ENCODE assay signal across 17 cellular contexts in genomic region chr18:66497351-66497750, GRCh38.
"Had no signal": no experiment of that assay in that cellular context is flagged by ENCODE, and none has a peak within 500 bp of the region (broad histone marks: within the 10 kb centered on the region; RNA-seq: fewer than 3 reads in every experiment).

No MANE protein-coding gene starts in this region.

- DNase-seq: KBM-7, NCI-H1092, NCI-H1105 treated with DMSO at 0.1 percent for 48 hours, NCI-H1417 treated with DMSO at 0.1 percent for 48 hours, NCI-H146, NCI-H1694 treated with DMSO at 0.1 percent for 48 hours, NCI-H1930, NCI-H2081, NCI-H2107, NCI-H2227 treated with DMSO at 0.1 percent for 48 hours, NCI-H526 treated with DMSO at 0.1 percent for 48 hours, NCI-H748 treated with DMSO at 0.1 percent for 48 hours, SHP77, T-helper 1 cell had no signal

- H3K27ac ChIP-seq: RWPE1 had no signal

- ATAC-seq: Panc1, SK-N-SH treated with all-trans-retinoic acid at 6 μM for 48 hours had no signal
